In genomic region chr14:93013368-93013719, GRCh38 we compare ENCODE assay signal across 10 cellular contexts.
DNase-seq lines count a peak whose midpoint lies in the region; ATAC-seq and TF ChIP-seq lines count a peak whose summit lies in the region.
"Had no signal": no experiment of that assay in that cellular context is flagged by ENCODE, and none has a peak within 500 bp of the region (broad histone marks: within the 10 kb centered on the region; RNA-seq: fewer than 3 reads in every experiment).

No MANE protein-coding gene starts in this region.

- H3K4me3 ChIP-seq in fibroblast of mammary gland (ENCODE audit: control insufficient read depth, low read depth, low read length) (no peak overlapping the region), tibial artery (peak overlapping the region in 1 of 2 donors; percentile 4), Karpas-422 (ENCODE audit: low read length) (no peak overlapping the region)
- H3K4me3 ChIP-seq: cardiac muscle cell, lung had no signal

- no peaks in the 10 kb centered on the region for H3K79me2 ChIP-seq in Karpas-422 (ENCODE audit: low read length)

- no peak overlapping the region for H3K4me3 Mint-ChIP-seq in activated T-cell treated with anti-CD3 and anti-CD28 coated beads, Interleukin-2, amount 50 U/mL, for 24 hours

- H3K9me3 ChIP-seq in tibial artery: no peaks in the 10 kb centered on the region
- H3K9me3 ChIP-seq in Karpas-422 (ENCODE audit: low read length): no peaks in the 10 kb centered on the region

- H4K20me1 ChIP-seq in Karpas-422 (ENCODE audit: insufficient read depth, low read depth, low read length): peaks cover 22% of the 10 kb centered on the region; the same call in 1 of the 2 replicates

- H3K36me3 Mint-ChIP-seq in activated T-cell treated with anti-CD3 and anti-CD28 coated beads, Interleukin-2, amount 50 U/mL, for 24 hours (ENCODE audit: low read depth): peaks cover 29% of the 10 kb centered on the region

- H3K27ac Mint-ChIP-seq in activated T-cell treated with anti-CD3 and anti-CD28 coated beads, Interleukin-2, amount 50 U/mL, for 24 hours: peak overlapping the region; percentile 85

- H3K27me3 Mint-ChIP-seq in activated T-cell treated with anti-CD3 and anti-CD28 coated beads, Interleukin-2, amount 50 U/mL, for 24 hours: no peaks in the 10 kb centered on the region

- H3K9me3 Mint-ChIP-seq in activated T-cell treated with anti-CD3 and anti-CD28 coated beads, Interleukin-2, amount 50 U/mL, for 24 hours: no peaks in the 10 kb centered on the region

- H3K27ac ChIP-seq in tibial artery (peak overlapping the region; percentile 68 to 71), Karpas-422 (ENCODE audit: low read length) (no peak overlapping the region)
- H3K27ac ChIP-seq: cardiac muscle cell had no signal

- H3K4me2 ChIP-seq in Karpas-422 (ENCODE audit: low read depth, low read length, poor library complexity, severe bottlenecking): no peak overlapping the region

- peaks cover 26% of the 10 kb centered on the region for H3K4me1 Mint-ChIP-seq in activated T-cell treated with anti-CD3 and anti-CD28 coated beads, Interleukin-2, amount 50 U/mL, for 24 hours (ENCODE audit: low read depth)

- intact Hi-C loops in tibial artery (cut with DNase I; ENCODE audit: low total_unique reads): no loop called here

- peaks cover 11 to 83% (median 44%) of the 10 kb centered on the region in 4 donors for H3K4me1 ChIP-seq in tibial artery
- H3K4me1 ChIP-seq in Karpas-422 (ENCODE audit: low read length): no peaks in the 10 kb centered on the region

- no peaks in the 10 kb centered on the region for H3K9me2 ChIP-seq in Karpas-422 (replicated peaks; ENCODE audit: insufficient read depth, low read length)

- TF ChIP-seq CTCF in fibroblast of mammary gland (conservative IDR thresholded peaks at IDR 0.05; ENCODE audit: control insufficient read depth, insufficient read depth, low read depth, low read length): no peak
- TF ChIP-seq CTCF in tibial artery (IDR thresholded peaks at IDR 0.05): no peak

- no peak overlapping the region for H2AFZ ChIP-seq in Karpas-422 (ENCODE audit: low read length)

- no peak for ATAC-seq in GM18861 (IDR thresholded peaks at IDR 0.05; ENCODE audit: unreplicated experiment)
- ATAC-seq in HG03521 (IDR thresholded peaks at IDR 0.05; ENCODE audit: unreplicated experiment): no peak

- H3K27me3 ChIP-seq in tibial artery: no peaks in the 10 kb centered on the region
- no peaks in the 10 kb centered on the region for H3K27me3 ChIP-seq in Karpas-422 (ENCODE audit: low read length)
- H3K27me3 ChIP-seq: cardiac muscle cell had no signal

- DNase-seq in activated T-cell treated with anti-CD3 and anti-CD28 coated beads, Interleukin-2, amount 50 U/mL, for 24 hours: no peak
- DNase-seq in activated T-cell treated with anti-CD3 and anti-CD28 coated beads for 4 hours (no peak), RPMI7951 (ENCODE audit: low read depth) (peak; percentile 36), fibroblast of mammary gland (ENCODE audit: low read depth) (peak; percentile 78), tibial artery (peak; percentile 39 to 88), Karpas-422 (no peak)

- H3K9ac ChIP-seq in Karpas-422 (ENCODE audit: low read length): no peak overlapping the region

- H3K36me3 ChIP-seq in tibial artery (peaks cover 0 to 12% (median 0%) of the 10 kb centered on the region in 3 donors), Karpas-422 (ENCODE audit: insufficient read depth, low read length) (no peaks in the 10 kb centered on the region)
- H3K36me3 ChIP-seq: cardiac muscle cell had no signal

Comparison
In these comparisons a context has a peak if more than half of its experiments do, and no peak if none do; other contexts are left out.
1. DNase-seq: peak in RPMI7951 (single experiment), fibroblast of mammary gland (single experiment) and tibial artery (2 of 2); none in activated T-cell treated with anti-CD3 and anti-CD28 coated beads, Interleukin-2, amount 50 U/mL, for 24 hours (single experiment), activated T-cell treated with anti-CD3 and anti-CD28 coated beads for 4 hours (single experiment) and Karpas-422 (single experiment).